In genomic region chr4:78481180-78481579, GRCh38 we compare ENCODE assay signal across 16 cellular contexts.
DNase-seq lines count a peak whose midpoint lies in the region; FAIRE-seq lines count a peak whose summit lies in the region.
"Had no signal": no experiment of that assay in that cellular context is flagged by ENCODE, and none has a peak within 500 bp of the region (broad histone marks: within the 10 kb centered on the region; RNA-seq: fewer than 3 reads in every experiment).

No MANE protein-coding gene starts in this region.

- peak overlapping the region; percentile 46 for H3K4me2 ChIP-seq in GM23248 (ENCODE audit: unreplicated experiment)
- H3K4me2 ChIP-seq: GM23338 had no signal

- H3F3A ChIP-seq in GM23248 (ENCODE audit: insufficient read depth) = peaks cover 50% of the 10 kb centered on the region

- H3K4me3 ChIP-seq in GM23248 (no peak overlapping the region), MG63 (no peak overlapping the region)
- H3K4me3 ChIP-seq: GM23338, psoas muscle, stomach had no signal

- H3K9me3 ChIP-seq in GM23248 (ENCODE audit: low read depth) = no peaks in the 10 kb centered on the region
- no peaks in the 10 kb centered on the region for H3K9me3 ChIP-seq in MG63
- H3K9me3 ChIP-seq: psoas muscle, stomach had no signal

- peak overlapping the region; percentile 11; the same call in 1 of the 2 replicates for H3K9ac ChIP-seq in GM23248

- H3K79me2 ChIP-seq in GM23248 (ENCODE audit: insufficient read depth) = no peaks in the 10 kb centered on the region

- no peaks in the 10 kb centered on the region for H3K36me3 ChIP-seq in GM23248 (ENCODE audit: low read depth)
- no peaks in the 10 kb centered on the region for H3K36me3 ChIP-seq in MG63
- H3K36me3 ChIP-seq: stomach had no signal

- DNase-seq in GM23248 = peak; percentile 98
- peak; percentile 85 for DNase-seq in amniotic epithelial cell (ENCODE audit: low read depth)
- peak; percentile 90 for DNase-seq in fibroblast of the conjunctiva (ENCODE audit: low read depth)
- DNase-seq in smooth muscle cell of the brain vasculature (ENCODE audit: low read depth, low spot score) = peak; percentile 6
- DNase-seq in SK-N-DZ (ENCODE audit: low spot score) = no peak
- DNase-seq in MG63 = no peak
- no peak for DNase-seq in HTR-8/SVneo (ENCODE audit: insufficient read length, low spot score)
- DNase-seq: COR-L47; effector CD4-positive, alpha-beta T cell; midbrain; NCI-H1105 treated with DMSO at 0.1 percent for 48 hours; NCI-H524 treated with DMSO at 0.1 percent for 48 hours; psoas muscle; stomach had no signal

- H2AFZ ChIP-seq in GM23248 = peak overlapping the region; percentile 18; the same call in 1 of the 2 replicates
- H2AFZ ChIP-seq: GM23338 had no signal

- FAIRE-seq in HTR-8/SVneo (lab: Jason Lieb, UNC) = no peak

- peak overlapping the region; percentile 82 for H3K27ac ChIP-seq in GM23248
- H3K27ac ChIP-seq: psoas muscle, stomach, VCaP had no signal

- H4K20me1 ChIP-seq in GM23248 (ENCODE audit: insufficient read depth) = no peaks in the 10 kb centered on the region

- no peaks in the 10 kb centered on the region for H3K9me2 ChIP-seq in GM23248 (ENCODE audit: insufficient read depth)

- H3K4me1 ChIP-seq in GM23248 (ENCODE audit: insufficient read depth) = peaks cover 59% of the 10 kb centered on the region
- H3K4me1 ChIP-seq: psoas muscle, stomach had no signal

- WGBS in GM23248 (ENCODE audit: low coverage in 1 of 2, low lambda C conversion rate in 2 of 2, missing lambda C conversion rate in 2 of 2), 2 experiments = 0 to 6% methylated on average over 1 of the region's 1 CpG

- no peaks in the 10 kb centered on the region for H3K27me3 ChIP-seq in GM23248 (replicated peaks; ENCODE audit: insufficient read depth)
- no peaks in the 10 kb centered on the region for H3K27me3 ChIP-seq in MG63
- H3K27me3 ChIP-seq: stomach had no signal

- in situ Hi-C loops in GM23248 (cut with MboI) = no loop called here

Comparison
In these comparisons a context has a peak if more than half of its experiments do, and no peak if none do; other contexts are left out.
1. DNase-seq: peak in GM23248 (single experiment), amniotic epithelial cell (single experiment), fibroblast of the conjunctiva (single experiment) and smooth muscle cell of the brain vasculature (single experiment); none in SK-N-DZ (single experiment), MG63 (single experiment) and HTR-8/SVneo (single experiment).